In the genomic region with DNA sequence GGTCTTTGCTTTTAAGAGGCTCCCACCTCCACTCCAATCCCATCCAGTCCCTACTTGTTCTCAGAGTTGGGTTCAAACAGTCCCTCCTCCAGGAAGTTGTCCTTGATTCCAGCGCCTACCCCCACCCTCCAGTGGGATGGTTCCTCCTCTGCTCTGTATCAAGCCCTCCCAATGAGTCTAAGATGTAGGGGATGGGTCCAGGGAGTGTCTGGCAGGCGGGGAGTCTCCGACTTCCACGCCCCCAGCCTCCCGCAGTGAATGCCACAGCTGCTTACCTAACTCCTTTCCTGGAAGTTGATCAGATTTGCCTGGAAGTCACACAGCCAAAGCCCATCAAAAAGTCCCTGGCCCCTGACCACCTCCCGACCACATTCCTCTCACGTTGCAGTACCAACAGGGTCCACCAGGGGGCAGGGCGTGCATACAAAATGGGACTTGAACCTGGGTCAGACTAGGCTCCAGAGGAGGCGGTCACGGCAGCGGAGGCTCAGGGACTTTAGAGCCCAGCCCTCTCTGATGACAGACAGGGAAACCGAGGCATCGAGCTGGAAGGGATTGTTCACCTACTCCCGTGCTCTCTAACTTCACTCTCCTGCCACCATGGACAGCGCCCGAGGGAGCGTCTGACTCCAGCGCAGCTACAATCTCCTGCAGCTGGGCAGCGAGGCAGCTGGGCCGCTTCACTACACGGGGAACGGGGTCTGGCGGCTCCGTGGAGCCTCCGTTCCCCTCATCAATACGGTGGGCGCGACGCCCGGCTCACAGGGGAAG, we compare ENCODE assay signal across 8 cellular contexts. TPM values are rescaled to one million over a fixed set of nuclear protein-coding genes. Genes with fewer than 3 reads are reported as not detected.
A peak's percentile ranks its signal among the peaks of the same experiment; 100 is the strongest.
DNase-seq lines count a peak whose midpoint lies in the region; ATAC-seq and TF ChIP-seq lines count a peak whose summit lies in the region.

No MANE protein-coding gene starts in this region.

- H3K27me3 ChIP-seq in KMS-11 (ENCODE audit: insufficient read depth, low read depth) (no peaks in the 10 kb centered on the region), SJCRH30 (no peaks in the 10 kb centered on the region), trophoblast cell (ENCODE audit: insufficient read depth, low read length) (no peaks in the 10 kb centered on the region), upper lobe of right lung (peaks cover 11% of the 10 kb centered on the region)

- no CpG with 5 or more reads among the region's 30 CpGs for WGBS in trophoblast cell (ENCODE audit: extremely low coverage, insufficient coverage, insufficient read length)

- H3K4me1 ChIP-seq in KMS-11 (ENCODE audit: low read depth, poor library complexity, severe bottlenecking), result peaks cover 16% of the 10 kb centered on the region
- H3K4me1 ChIP-seq in SJCRH30, result no peaks in the 10 kb centered on the region
- peaks cover 2 to 3% of the 10 kb centered on the region in 2 experiments for H3K4me1 ChIP-seq in trophoblast cell (ENCODE audit: control insufficient read depth in 1 of 2, insufficient read depth in 2 of 2, low read length in 2 of 2)
- H3K4me1 ChIP-seq in upper lobe of right lung, result peaks cover 5% of the 10 kb centered on the region

- no peaks in the 10 kb centered on the region for H3K9me3 Mint-ChIP-seq in activated naive CD4-positive, alpha-beta T cell treated with anti-CD3 and anti-CD28 coated beads, Interleukin-2, amount 50 U/mL, for 72 hours

- H3K23ac ChIP-seq in trophoblast cell (ENCODE audit: low read length), result no peak overlapping the region

- H4K12ac ChIP-seq in trophoblast cell (ENCODE audit: low read depth, low read length), result no peak overlapping the region

- H3K27ac ChIP-seq in KMS-11, result no peak overlapping the region
- H3K27ac ChIP-seq in SJCRH30, result no peak overlapping the region
- H3K27ac ChIP-seq in trophoblast cell (ENCODE audit: low read depth, low read length), result no peak overlapping the region
- no peak overlapping the region for H3K27ac ChIP-seq in upper lobe of right lung

- no peak overlapping the region for H4K91ac ChIP-seq in trophoblast cell (ENCODE audit: low read depth, low read length)

- H3K4me3 ChIP-seq in KMS-11 (IDR thresholded peaks at IDR 0.05; ENCODE audit: insufficient read depth, low read depth, low read length) (no peak overlapping the region), SJCRH30 (no peak overlapping the region), trophoblast cell (ENCODE audit: low read depth, low read length) (no peak overlapping the region), upper lobe of right lung (no peak overlapping the region)

- no peaks in the 10 kb centered on the region for H3K9me3 ChIP-seq in SJCRH30 (replicated peaks)
- peaks cover 5% of the 10 kb centered on the region for H3K9me3 ChIP-seq in trophoblast cell (ENCODE audit: insufficient read depth, low read depth, low read length)
- H3K9me3 ChIP-seq in upper lobe of right lung, result no peaks in the 10 kb centered on the region

- H3K79me2 ChIP-seq in KMS-11 (ENCODE audit: insufficient read depth, low read depth) (no peaks in the 10 kb centered on the region), trophoblast cell (ENCODE audit: control insufficient read depth, insufficient read depth, low read length, poor library complexity) (no peaks in the 10 kb centered on the region)

- H4K8ac ChIP-seq in trophoblast cell (ENCODE audit: low read depth, low read length), result no peak overlapping the region

- no peaks in the 10 kb centered on the region for H3K79me1 ChIP-seq in trophoblast cell (ENCODE audit: low read length)

- H3K9ac ChIP-seq in KMS-11 (no peak overlapping the region), trophoblast cell (ENCODE audit: low read length) (no peak overlapping the region)

- ATAC-seq in activated naive CD4-positive, alpha-beta T cell treated with anti-CD3 and anti-CD28 coated beads, Interleukin-2, amount 50 U/mL, for 72 hours, result peak; percentile 51 to 64
- ATAC-seq in Right ventricle myocardium superior (ENCODE audit: poor library complexity) (peak; percentile 89), upper lobe of right lung (peak; percentile 83), HG03039 (IDR thresholded peaks at IDR 0.05; ENCODE audit: unreplicated experiment) (no peak)

- H4K20me1 ChIP-seq in KMS-11 (ENCODE audit: insufficient read depth), result no peaks in the 10 kb centered on the region

- H3K4me2 ChIP-seq in KMS-11, result no peak overlapping the region
- H3K4me2 ChIP-seq in trophoblast cell (ENCODE audit: low read length), result no peak overlapping the region

- intact Hi-C loops in Right ventricle myocardium superior (cut with DNase I) (no loop called here), upper lobe of right lung (cut with DNase I) (no loop called here)

- no peaks in the 10 kb centered on the region for H3K36me3 Mint-ChIP-seq in activated naive CD4-positive, alpha-beta T cell treated with anti-CD3 and anti-CD28 coated beads, Interleukin-2, amount 50 U/mL, for 72 hours

- TF ChIP-seq CTCF in GM12801 (IDR thresholded peaks at IDR 0.05; ENCODE audit: extremely low read depth, insufficient read length) (peak; percentile 69), KMS-11 (conservative IDR thresholded peaks at IDR 0.05; ENCODE audit: low read depth, low read length) (peak; percentile 99), upper lobe of right lung (IDR thresholded peaks at IDR 0.05) (peak; percentile 98)

- H2AFZ ChIP-seq in KMS-11 (ENCODE audit: low read depth) (no peak overlapping the region), trophoblast cell (ENCODE audit: insufficient read depth, low read length, poor library complexity) (no peak overlapping the region)

- H3K27ac Mint-ChIP-seq in activated naive CD4-positive, alpha-beta T cell treated with anti-CD3 and anti-CD28 coated beads, Interleukin-2, amount 50 U/mL, for 72 hours, result no peak overlapping the region

- no peak overlapping the region for H3K14ac ChIP-seq in trophoblast cell (ENCODE audit: low read length)

- H3K18ac ChIP-seq in trophoblast cell (ENCODE audit: low read length), result no peak overlapping the region

- H2BK120ac ChIP-seq in trophoblast cell (ENCODE audit: insufficient read depth, low read length, poor library complexity), result no peak overlapping the region

- H3K4ac ChIP-seq in trophoblast cell (ENCODE audit: low read depth, low read length), result no peak overlapping the region

- H2BK5ac ChIP-seq in trophoblast cell (ENCODE audit: low read depth, low read length, poor library complexity), result no peak overlapping the region

- DNase-seq in SJCRH30 (peak; percentile 53 to 79), Right ventricle myocardium superior (peak; percentile 80), trophoblast cell (peak; percentile 46 to 83), upper lobe of right lung (peak; percentile 81)
- DNase-seq in activated naive CD4-positive, alpha-beta T cell treated with anti-CD3 and anti-CD28 coated beads, Interleukin-2, amount 50 U/mL, for 72 hours (ENCODE audit: low spot score in 2 of 2), result peak; percentile 78 to 90

- H2AK5ac ChIP-seq in trophoblast cell (ENCODE audit: low read length), result no peak overlapping the region

- H3K36me3 ChIP-seq in KMS-11 (ENCODE audit: insufficient read depth) (no peaks in the 10 kb centered on the region), SJCRH30 (no peaks in the 10 kb centered on the region), trophoblast cell (ENCODE audit: control insufficient read depth in 1 of 2, insufficient read depth in 2 of 2, low read length in 2 of 2) (no peaks in the 10 kb centered on the region), upper lobe of right lung (no peaks in the 10 kb centered on the region)

- no peak overlapping the region for H2BK12ac ChIP-seq in trophoblast cell (ENCODE audit: low read length)

RNA-seq across cellular contexts. Expression of gene TDRD7, which starts 25.0 kb away (rescaled TPM):
- total RNA-seq in SJCRH30 (2014; rRNA removed; shearing (Covaris generic)), result 2.4 and 2.5 TPM in 2 replicates
- total RNA-seq in activated naive CD4-positive, alpha-beta T cell treated with anti-CD3 and anti-CD28 coated beads, Interleukin-2, amount 50 U/mL, for 72 hours, result 10 to 100 TPM in 1 of 2 donors, 1 to 10 TPM in 1; 5.0 to 12.2 TPM
- total RNA-seq in Right ventricle myocardium superior, result 7.9 TPM
- 3.1 and 3.3 TPM in 2 replicates for polyA plus RNA-seq in trophoblast cell (2013)
- 18.2 TPM for total RNA-seq in upper lobe of right lung
